ENCODE assay signal across 22 cellular contexts in the genomic region with DNA sequence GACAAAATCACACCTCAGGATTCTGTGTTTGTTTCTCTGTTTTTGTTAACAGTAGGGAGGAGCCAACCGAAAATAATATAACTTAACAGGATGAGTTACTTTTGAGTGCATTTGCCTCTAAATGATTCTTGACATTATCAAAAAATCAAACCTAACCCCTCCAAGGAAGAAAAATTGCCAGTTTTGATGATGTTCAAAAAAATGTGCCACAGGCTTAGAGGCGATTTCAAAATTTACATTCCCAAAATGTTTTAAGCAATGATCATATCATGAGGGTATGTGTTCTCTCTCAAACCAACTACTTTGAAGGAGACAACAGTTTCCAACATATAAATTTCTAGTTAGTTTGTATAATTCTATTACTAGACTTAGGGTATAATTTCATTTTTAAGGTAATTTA. TPM values are rescaled to one million over a fixed set of nuclear protein-coding genes. Genes with fewer than 3 reads are reported as not detected.
DNase-seq lines count a peak whose midpoint lies in the region; ATAC-seq and TF ChIP-seq lines count a peak whose summit lies in the region.
"Had no signal": no experiment of that assay in that cellular context is flagged by ENCODE, and none has a peak within 500 bp of the region (broad histone marks: within the 10 kb centered on the region; RNA-seq: fewer than 3 reads in every experiment).

No MANE protein-coding gene starts in this region.

- peak; percentile 77 for DNase-seq in HS-27A (ENCODE audit: low read depth)
- DNase-seq in esophagus muscularis mucosa (ENCODE audit: extremely low spot score) = no peak
- DNase-seq in osteoblast (ENCODE audit: insufficient read length, low spot score, missing footprints) = no peak
- no peak for DNase-seq in upper lobe of right lung
- DNase-seq in NCI-H187 treated with DMSO at 0.1 percent for 48 hours (lab: John Stamatoyannopoulos, UW) = no peak
- DNase-seq in OCI-M1 (lab: John Stamatoyannopoulos, UW) = no peak
- DNase-seq: activated CD4-positive, alpha-beta memory T cell treated with anti-CD3 and anti-CD28 coated beads for 36 hours; activated T-cell treated with anti-CD3 and anti-CD28 coated beads, Interleukin-2, amount 50 U/mL, for 1 hour; Calu3; GF-D8; islet precursor cell; NCI-H1417 treated with DMSO at 0.1 percent for 48 hours; NCI-H82; PC-9; stimulated activated naive CD4-positive, alpha-beta T cell; T-helper 17 cell had no signal

- intact Hi-C loops in esophagus muscularis mucosa (cut with DNase I) (no loop called here), upper lobe of right lung (cut with DNase I) (no loop called here)

- H3K4me1 ChIP-seq in esophagus muscularis mucosa = peaks cover 0 to 66% (median 11%) of the 10 kb centered on the region in 4 donors
- peaks cover 73% of the 10 kb centered on the region for H3K4me1 ChIP-seq in osteoblast (ENCODE audit: insufficient read depth, low read length)
- no peaks in the 10 kb centered on the region for H3K4me1 ChIP-seq in upper lobe of right lung
- H3K4me1 ChIP-seq: BLaER1, breast epithelium, neural progenitor cell had no signal

- no peak overlapping the region for H2AFZ ChIP-seq in osteoblast (ENCODE audit: low read length)
- H2AFZ ChIP-seq: neural progenitor cell, PC-9 had no signal

- TF ChIP-seq POLR2A in esophagus muscularis mucosa (IDR thresholded peaks at IDR 0.05; ENCODE audit: low read depth) = no peak

- no peaks in the 10 kb centered on the region for H3K9me3 ChIP-seq in esophagus muscularis mucosa
- H3K9me3 ChIP-seq in osteoblast (ENCODE audit: low read depth, low read length) = no peaks in the 10 kb centered on the region
- H3K9me3 ChIP-seq in upper lobe of right lung = no peaks in the 10 kb centered on the region
- H3K9me3 ChIP-seq: BLaER1, breast epithelium had no signal

- H3K4me2 ChIP-seq in osteoblast (ENCODE audit: insufficient read depth, low read length) = peak overlapping the region; percentile 80
- H3K4me2 ChIP-seq: BLaER1, neural progenitor cell, PC-9 had no signal

- H3K36me3 ChIP-seq in esophagus muscularis mucosa (no peaks in the 10 kb centered on the region), osteoblast (ENCODE audit: insufficient read depth, low read length) (peaks cover 15% of the 10 kb centered on the region), upper lobe of right lung (no peaks in the 10 kb centered on the region)
- H3K36me3 ChIP-seq: BLaER1, breast epithelium, neural progenitor cell had no signal

- peak overlapping the region; percentile 48 to 91 (median 76) for H3K27ac ChIP-seq in esophagus muscularis mucosa (replicated peaks in 1 of 4)
- H3K27ac ChIP-seq in osteoblast (ENCODE audit: low read depth, low read length) = peak overlapping the region; percentile 97
- H3K27ac ChIP-seq in upper lobe of right lung = peak overlapping the region; percentile 55
- H3K27ac ChIP-seq: BLaER1, neural progenitor cell, PC-9, VCaP had no signal

- ATAC-seq in upper lobe of right lung = no peak
- ATAC-seq in HG03196 (IDR thresholded peaks at IDR 0.05; ENCODE audit: unreplicated experiment) = no peak
- ATAC-seq: activated naive CD4-positive, alpha-beta T cell treated with anti-CD3 and anti-CD28 coated beads, Interleukin-2, amount 50 U/mL, for 72 hours; T-helper 17 cell had no signal

- no peak overlapping the region for H3K4me3 ChIP-seq in esophagus muscularis mucosa
- H3K4me3 ChIP-seq in osteoblast (ENCODE audit: insufficient read depth, low read length) = peak overlapping the region; percentile 33
- peak overlapping the region; percentile 18 for H3K4me3 ChIP-seq in upper lobe of right lung
- H3K4me3 ChIP-seq: BLaER1, neural progenitor cell, PC-9 had no signal

- WGBS in esophagus muscularis mucosa = 67% methylated on average over 2 of the region's 2 CpGs

- no peak for TF ChIP-seq CTCF in esophagus muscularis mucosa (IDR thresholded peaks at IDR 0.05)
- TF ChIP-seq CTCF in osteoblast (IDR thresholded peaks at IDR 0.05; ENCODE audit: extremely low read depth, low read depth, low read length) = no peak
- TF ChIP-seq CTCF in upper lobe of right lung (IDR thresholded peaks at IDR 0.05) = no peak

- H3K27me3 ChIP-seq in esophagus muscularis mucosa = peaks cover 0 to 4% (median 0%) of the 10 kb centered on the region in 4 donors
- no peaks in the 10 kb centered on the region for H3K27me3 ChIP-seq in osteoblast (ENCODE audit: insufficient read depth, low read length)
- peaks cover under 1% of the 10 kb centered on the region for H3K27me3 ChIP-seq in upper lobe of right lung
- H3K27me3 ChIP-seq: BLaER1, breast epithelium had no signal

- no peaks in the 10 kb centered on the region for H4K20me1 ChIP-seq in osteoblast (ENCODE audit: insufficient read depth, low read length)
- H4K20me1 ChIP-seq: BLaER1 had no signal

- TF ChIP-seq EP300 in esophagus muscularis mucosa (IDR thresholded peaks at IDR 0.05) = no peak

- H3K79me2 ChIP-seq in osteoblast (ENCODE audit: insufficient read depth, low read length) = peaks cover 92% of the 10 kb centered on the region

RNA-seq across cellular contexts. Expression of gene VGLL3, which starts 6.7 kb away (rescaled TPM):
- total RNA-seq in esophagus muscularis mucosa = 10 to 100 TPM; 23.7 to 45.6 (median 30.5) TPM
- total RNA-seq in osteoblast = 198 and 242 TPM in 2 replicates
- 61.5 TPM for total RNA-seq in upper lobe of right lung
- total RNA-seq: activated CD4-positive, alpha-beta memory T cell treated with anti-CD3 and anti-CD28 coated beads for 36 hours had no signal

Comparison
In these comparisons a context has a peak if more than half of its experiments do, and no peak if none do; other contexts are left out.
1. H3K4me3 ChIP-seq: peak in osteoblast (single experiment) and upper lobe of right lung (single experiment); none in esophagus muscularis mucosa (0 of 4).
2. Peak in every context shown above with its lines, with median percentiles within 50 percentile points of each other: H3K27ac ChIP-seq.